In the genomic region with DNA sequence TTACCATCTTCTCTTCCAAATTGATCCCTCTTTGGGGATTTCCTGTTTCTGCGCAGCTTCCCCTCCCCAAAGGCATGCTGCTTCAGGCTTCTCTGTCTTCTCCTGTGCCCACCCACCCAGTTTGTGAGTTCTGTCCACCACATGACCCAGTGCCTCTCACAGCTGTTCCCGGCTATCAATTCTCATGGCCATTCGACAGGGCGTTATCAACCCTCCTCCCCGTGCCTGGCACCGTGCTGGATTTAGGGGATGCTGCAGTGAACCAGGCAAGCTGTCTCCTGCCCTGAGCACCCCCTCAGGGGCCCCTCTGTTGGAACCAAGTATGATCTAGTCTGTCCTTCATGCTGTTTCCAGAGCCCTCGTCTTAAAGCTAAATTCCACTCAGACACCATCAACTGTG, we compare ENCODE assay signal across 1 cellular context.
TF ChIP-seq lines count a peak whose summit lies in the region.

No MANE protein-coding gene starts in this region.

TF ChIP-seq in HCT116, 20 proteins besides CTCF, POLR2A, EP300 and RAD21 (continued from another document):
- TF ChIP-seq POLR2AphosphoS5 (IDR thresholded peaks at IDR 0.05; ENCODE audit: low read depth, low read length) (no peak), SIN3A (IDR thresholded peaks at IDR 0.05; ENCODE audit: low read depth) (no peak), ELF1 (IDR thresholded peaks at IDR 0.05; ENCODE audit: borderline replicate concordance, low read depth) (no peak), YY1 (IDR thresholded peaks at IDR 0.05; ENCODE audit: extremely low read depth, insufficient replicate concordance, low read depth, low read length) (no peak), EGR1 (IDR thresholded peaks at IDR 0.05; ENCODE audit: low read depth) (no peak), TCF7L2 (IDR thresholded peaks at IDR 0.05; ENCODE audit: borderline replicate concordance, extremely low read depth, insufficient read depth, insufficient read length) (no peak)
- TF ChIP-seq, protein P1, sequence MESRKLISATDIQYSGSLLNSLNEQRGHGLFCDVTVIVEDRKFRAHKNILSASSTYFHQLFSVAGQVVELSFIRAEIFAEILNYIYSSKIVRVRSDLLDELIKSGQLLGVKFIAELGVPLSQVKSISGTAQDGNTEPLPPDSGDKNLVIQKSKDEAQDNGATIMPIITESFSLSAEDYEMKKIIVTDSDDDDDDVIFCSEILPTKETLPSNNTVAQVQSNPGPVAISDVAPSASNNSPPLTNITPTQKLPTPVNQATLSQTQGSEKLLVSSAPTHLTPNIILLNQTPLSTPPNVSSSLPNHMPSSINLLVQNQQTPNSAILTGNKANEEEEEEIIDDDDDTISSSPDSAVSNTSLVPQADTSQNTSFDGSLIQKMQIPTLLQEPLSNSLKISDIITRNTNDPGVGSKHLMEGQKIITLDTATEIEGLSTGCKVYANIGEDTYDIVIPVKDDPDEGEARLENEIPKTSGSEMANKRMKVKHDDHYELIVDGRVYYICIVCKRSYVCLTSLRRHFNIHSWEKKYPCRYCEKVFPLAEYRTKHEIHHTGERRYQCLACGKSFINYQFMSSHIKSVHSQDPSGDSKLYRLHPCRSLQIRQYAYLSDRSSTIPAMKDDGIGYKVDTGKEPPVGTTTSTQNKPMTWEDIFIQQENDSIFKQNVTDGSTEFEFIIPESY (IDR thresholded peaks at IDR 0.05; ENCODE audit: extremely low read depth, insufficient replicate concordance, low read length) = no peak
- TF ChIP-seq, protein P2, sequence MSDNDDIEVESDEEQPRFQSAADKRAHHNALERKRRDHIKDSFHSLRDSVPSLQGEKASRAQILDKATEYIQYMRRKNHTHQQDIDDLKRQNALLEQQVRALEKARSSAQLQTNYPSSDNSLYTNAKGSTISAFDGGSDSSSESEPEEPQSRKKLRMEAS (IDR thresholded peaks at IDR 0.05) = no peak
- TF ChIP-seq, protein P3, sequence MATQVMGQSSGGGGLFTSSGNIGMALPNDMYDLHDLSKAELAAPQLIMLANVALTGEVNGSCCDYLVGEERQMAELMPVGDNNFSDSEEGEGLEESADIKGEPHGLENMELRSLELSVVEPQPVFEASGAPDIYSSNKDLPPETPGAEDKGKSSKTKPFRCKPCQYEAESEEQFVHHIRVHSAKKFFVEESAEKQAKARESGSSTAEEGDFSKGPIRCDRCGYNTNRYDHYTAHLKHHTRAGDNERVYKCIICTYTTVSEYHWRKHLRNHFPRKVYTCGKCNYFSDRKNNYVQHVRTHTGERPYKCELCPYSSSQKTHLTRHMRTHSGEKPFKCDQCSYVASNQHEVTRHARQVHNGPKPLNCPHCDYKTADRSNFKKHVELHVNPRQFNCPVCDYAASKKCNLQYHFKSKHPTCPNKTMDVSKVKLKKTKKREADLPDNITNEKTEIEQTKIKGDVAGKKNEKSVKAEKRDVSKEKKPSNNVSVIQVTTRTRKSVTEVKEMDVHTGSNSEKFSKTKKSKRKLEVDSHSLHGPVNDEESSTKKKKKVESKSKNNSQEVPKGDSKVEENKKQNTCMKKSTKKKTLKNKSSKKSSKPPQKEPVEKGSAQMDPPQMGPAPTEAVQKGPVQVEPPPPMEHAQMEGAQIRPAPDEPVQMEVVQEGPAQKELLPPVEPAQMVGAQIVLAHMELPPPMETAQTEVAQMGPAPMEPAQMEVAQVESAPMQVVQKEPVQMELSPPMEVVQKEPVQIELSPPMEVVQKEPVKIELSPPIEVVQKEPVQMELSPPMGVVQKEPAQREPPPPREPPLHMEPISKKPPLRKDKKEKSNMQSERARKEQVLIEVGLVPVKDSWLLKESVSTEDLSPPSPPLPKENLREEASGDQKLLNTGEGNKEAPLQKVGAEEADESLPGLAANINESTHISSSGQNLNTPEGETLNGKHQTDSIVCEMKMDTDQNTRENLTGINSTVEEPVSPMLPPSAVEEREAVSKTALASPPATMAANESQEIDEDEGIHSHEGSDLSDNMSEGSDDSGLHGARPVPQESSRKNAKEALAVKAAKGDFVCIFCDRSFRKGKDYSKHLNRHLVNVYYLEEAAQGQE (IDR thresholded peaks at IDR 0.05; ENCODE audit: low read depth) = no peak
- TF ChIP-seq, protein P4, sequence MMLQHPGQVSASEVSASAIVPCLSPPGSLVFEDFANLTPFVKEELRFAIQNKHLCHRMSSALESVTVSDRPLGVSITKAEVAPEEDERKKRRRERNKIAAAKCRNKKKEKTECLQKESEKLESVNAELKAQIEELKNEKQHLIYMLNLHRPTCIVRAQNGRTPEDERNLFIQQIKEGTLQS (IDR thresholded peaks at IDR 0.05) = no peak
